ENCODE assay signal across 14 cellular contexts in the genomic region with DNA sequence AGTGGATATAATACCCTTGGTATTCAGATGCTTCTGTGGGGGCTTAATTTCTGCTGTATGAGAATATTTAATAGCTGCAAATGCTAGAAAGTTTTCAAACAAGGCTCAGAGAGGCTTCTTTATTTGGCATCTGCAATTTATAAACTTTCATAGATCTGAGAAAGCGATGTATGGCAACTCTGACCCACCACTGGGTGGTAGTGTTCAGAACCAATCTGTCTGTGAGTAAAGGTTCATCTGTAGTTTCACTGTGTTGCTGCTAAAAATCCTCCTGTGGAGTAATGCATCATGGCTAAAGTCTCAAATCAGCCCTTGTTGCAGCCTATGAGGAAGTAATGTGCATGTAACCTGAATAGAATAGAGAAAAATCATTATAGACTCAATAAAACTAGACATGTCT. TPM values are rescaled to one million over a fixed set of nuclear protein-coding genes. Genes with fewer than 3 reads are reported as not detected.
A peak's percentile ranks its signal among the peaks of the same experiment; 100 is the strongest.
DNase-seq lines count a peak whose midpoint lies in the region; ATAC-seq and TF ChIP-seq lines count a peak whose summit lies in the region.
"Had no signal": no experiment of that assay in that cellular context is flagged by ENCODE, and none has a peak within 500 bp of the region (broad histone marks: within the 10 kb centered on the region; RNA-seq: fewer than 3 reads in every experiment).

No MANE protein-coding gene starts in this region.

- POLR2A ChIA-PET in SK-N-SH (lab: Yijun Ruan, JAX) = no interaction called here

- ATAC-seq in SK-N-SH treated with all-trans-retinoic acid at 6 μM for 48 hours (no peak), GM18505 (IDR thresholded peaks at IDR 0.05; ENCODE audit: unreplicated experiment) (no peak)
- ATAC-seq: activated CD8-positive, alpha-beta T cell treated with anti-CD3 and anti-CD28 coated beads for 36 hours had no signal

- H3K4me3 ChIP-seq in SK-N-SH (ENCODE audit: low read depth in 2 of 2, low read length in 1 of 2) (no peak overlapping the region), OCI-LY1 (ENCODE audit: low read depth, low read length, poor library complexity, severe bottlenecking) (no peak overlapping the region), smooth muscle cell (no peak overlapping the region)
- H3K4me3 ChIP-seq: BLaER1, upper lobe of left lung had no signal

- H3K79me2 ChIP-seq in SK-N-SH (ENCODE audit: insufficient read depth) (no peaks in the 10 kb centered on the region), OCI-LY1 (ENCODE audit: insufficient read depth, low read length) (no peaks in the 10 kb centered on the region), smooth muscle cell (ENCODE audit: low read depth) (no peaks in the 10 kb centered on the region)

- no peak for TF ChIP-seq EP300 in SK-N-SH (IDR thresholded peaks at IDR 0.05; ENCODE audit: borderline replicate concordance in 1 of 2, low read depth in 1 of 2, low read length in 1 of 2)

- no peak for TF ChIP-seq POLR2A in GM18505 (IDR thresholded peaks at IDR 0.05; ENCODE audit: borderline replicate concordance, extremely low read depth, insufficient read depth, insufficient read length)

- H3K9me2 ChIP-seq in SK-N-SH (no peaks in the 10 kb centered on the region), OCI-LY1 (ENCODE audit: low read depth, low read length) (no peaks in the 10 kb centered on the region)

- H2AFZ ChIP-seq in SK-N-SH (ENCODE audit: low read depth) (no peak overlapping the region), OCI-LY1 (ENCODE audit: low read length) (no peak overlapping the region), smooth muscle cell (ENCODE audit: low read depth) (no peak overlapping the region)

- no peak overlapping the region for H3K27ac ChIP-seq in SK-N-SH (ENCODE audit: low read depth in 2 of 2, low read length in 1 of 2)
- H3K27ac ChIP-seq in OCI-LY1 (ENCODE audit: low read depth, low read length, poor library complexity, severe bottlenecking) = no peak overlapping the region
- no peak overlapping the region for H3K27ac ChIP-seq in smooth muscle cell (ENCODE audit: low read depth)
- H3K27ac ChIP-seq: BLaER1, HL-60, upper lobe of left lung had no signal

- TF ChIP-seq CTCF in SK-N-SH (IDR thresholded peaks at IDR 0.05) = no peak
- TF ChIP-seq CTCF in OCI-LY1 (IDR thresholded peaks at IDR 0.05; ENCODE audit: low read length) = 0 out of 2 replicates have a peak, but pooled peaks have one; percentile 14
- TF ChIP-seq CTCF in smooth muscle cell (IDR thresholded peaks at IDR 0.05; ENCODE audit: borderline replicate concordance, insufficient read depth, poor library complexity, severe bottlenecking) = peak; percentile 26

- no peaks in the 10 kb centered on the region for H4K20me1 ChIP-seq in SK-N-SH (ENCODE audit: insufficient read depth)
- no peaks in the 10 kb centered on the region for H4K20me1 ChIP-seq in OCI-LY1 (ENCODE audit: insufficient read depth, low read length)
- no peaks in the 10 kb centered on the region for H4K20me1 ChIP-seq in smooth muscle cell (ENCODE audit: low read depth)
- H4K20me1 ChIP-seq: BLaER1 had no signal

- H3K9ac ChIP-seq in SK-N-SH (no peak overlapping the region), OCI-LY1 (ENCODE audit: low read length) (no peak overlapping the region), smooth muscle cell (ENCODE audit: low read depth) (no peak overlapping the region)
- H3K9ac ChIP-seq: BLaER1 had no signal

- H3K4me2 ChIP-seq in SK-N-SH (no peak overlapping the region), OCI-LY1 (ENCODE audit: low read length) (no peak overlapping the region), smooth muscle cell (no peak overlapping the region)
- H3K4me2 ChIP-seq: BLaER1 had no signal

- H3K27me3 ChIP-seq in SK-N-SH (ENCODE audit: insufficient read depth) = no peaks in the 10 kb centered on the region
- 0 out of 2 replicates have a peak, but pooled peaks cover 5% of the 10 kb centered on the region for H3K27me3 ChIP-seq in OCI-LY1 (ENCODE audit: insufficient read depth, low read length)
- H3K27me3 ChIP-seq in smooth muscle cell (ENCODE audit: low read depth) = no peaks in the 10 kb centered on the region
- H3K27me3 ChIP-seq: BLaER1, upper lobe of left lung had no signal

- WGBS in SK-N-SH (ENCODE audit: low lambda C conversion rate) = 6% methylated on average over 1 of the region's 1 CpG
- WGBS in smooth muscle cell (ENCODE audit: low lambda C conversion rate) = 69% methylated on average over 1 of the region's 1 CpG

- peaks cover 0 to 8% of the 10 kb centered on the region in 2 experiments; a peak in 2 of 4 replicates for H3K4me1 ChIP-seq in SK-N-SH (ENCODE audit: control insufficient read depth in 1 of 2, insufficient read depth in 2 of 2, low read depth in 1 of 2, low read length in 1 of 2)
- H3K4me1 ChIP-seq in OCI-LY1 (ENCODE audit: insufficient read depth, low read length, severe bottlenecking) = no peaks in the 10 kb centered on the region
- H3K4me1 ChIP-seq in smooth muscle cell (ENCODE audit: low read depth) = no peaks in the 10 kb centered on the region
- H3K4me1 ChIP-seq: BLaER1, upper lobe of left lung had no signal

- CTCF ChIA-PET in SK-N-SH (lab: Yijun Ruan, JAX) = interaction anchor here (1.0 to 3.0 kb wide), 7 partner anchors 12 to 555 kb away, joined by 3 to 14 read pairs (median 3); no protein-coding TSS in a partner anchor

- H3K9me3 ChIP-seq in SK-N-SH (no peaks in the 10 kb centered on the region), OCI-LY1 (ENCODE audit: low read length) (no peaks in the 10 kb centered on the region), smooth muscle cell (replicated peaks; ENCODE audit: low read depth) (no peaks in the 10 kb centered on the region)
- H3K9me3 ChIP-seq: BLaER1, upper lobe of left lung had no signal

- DNase-seq in SK-N-SH (peak; percentile 36), fibroblast of peridontal ligament (ENCODE audit: extremely low read depth) (peak; percentile 21), smooth muscle cell (lab: John Stamatoyannopoulos, UW; ENCODE audit: unreplicated experiment) (no peak), midbrain (lab: John Stamatoyannopoulos, UW) (no peak), C1 segment of cervical spinal cord (lab: John Stamatoyannopoulos, UW) (no peak)
- DNase-seq: activated CD8-positive, alpha-beta T cell treated with anti-CD3 and anti-CD28 coated beads for 36 hours; NCI-H2029 treated with DMSO at 0.1 percent for 48 hours; occipital lobe; upper lobe of left lung had no signal

- H3F3A ChIP-seq in SK-N-SH (replicated peaks; ENCODE audit: insufficient read depth) = no peaks in the 10 kb centered on the region
- no peaks in the 10 kb centered on the region for H3F3A ChIP-seq in OCI-LY1 (ENCODE audit: insufficient read depth, low read length)
- H3F3A ChIP-seq in smooth muscle cell (ENCODE audit: low read depth) = no peaks in the 10 kb centered on the region

- peak; percentile 62 for TF ChIP-seq RAD21 in SK-N-SH (IDR thresholded peaks at IDR 0.05; ENCODE audit: low read length)

- H3K36me3 ChIP-seq in SK-N-SH (replicated peaks in 1 of 2; ENCODE audit: control insufficient read depth in 1 of 2, insufficient read depth in 2 of 2, low read length in 1 of 2) (no peaks in the 10 kb centered on the region), OCI-LY1 (ENCODE audit: insufficient read depth, low read length) (no peaks in the 10 kb centered on the region), smooth muscle cell (ENCODE audit: low read depth) (no peaks in the 10 kb centered on the region)
- H3K36me3 ChIP-seq: BLaER1, upper lobe of left lung had no signal

TF ChIP-seq in SK-N-SH, 30 proteins besides CTCF, POLR2A, EP300 and RAD21 (continues in another document):
- TF ChIP-seq FOSL2 (IDR thresholded peaks at IDR 0.05; ENCODE audit: borderline replicate concordance, low read depth) = no peak
- TF ChIP-seq SMC3 (IDR thresholded peaks at IDR 0.05; ENCODE audit: low read depth, low read length) = peak; percentile 34; the same call in 1 of the 2 replicates
- no peak for TF ChIP-seq SIN3A (IDR thresholded peaks at IDR 0.05; ENCODE audit: borderline replicate concordance, low read depth, low read length)
- no peak for TF ChIP-seq FOXJ3 (CRISPR knock-in tag; IDR thresholded peaks at IDR 0.05)

TF ChIP-seq in SK-N-SH treated with all-trans-retinoic acid at 6 μM for 48 hours, 23 proteins besides CTCF, POLR2A, EP300 and RAD21 (continues in another document):
- TF ChIP-seq TOX (CRISPR knock-in tag; IDR thresholded peaks at IDR 0.05; ENCODE audit: borderline replicate concordance) = no peak
- no peak for TF ChIP-seq CSDC2 (CRISPR knock-in tag; IDR thresholded peaks at IDR 0.05)
- TF ChIP-seq ZFP30 (CRISPR knock-in tag; IDR thresholded peaks at IDR 0.05) = no peak
- TF ChIP-seq GLIS3 (CRISPR knock-in tag; IDR thresholded peaks at IDR 0.05) = no peak
- TF ChIP-seq, protein P1, sequence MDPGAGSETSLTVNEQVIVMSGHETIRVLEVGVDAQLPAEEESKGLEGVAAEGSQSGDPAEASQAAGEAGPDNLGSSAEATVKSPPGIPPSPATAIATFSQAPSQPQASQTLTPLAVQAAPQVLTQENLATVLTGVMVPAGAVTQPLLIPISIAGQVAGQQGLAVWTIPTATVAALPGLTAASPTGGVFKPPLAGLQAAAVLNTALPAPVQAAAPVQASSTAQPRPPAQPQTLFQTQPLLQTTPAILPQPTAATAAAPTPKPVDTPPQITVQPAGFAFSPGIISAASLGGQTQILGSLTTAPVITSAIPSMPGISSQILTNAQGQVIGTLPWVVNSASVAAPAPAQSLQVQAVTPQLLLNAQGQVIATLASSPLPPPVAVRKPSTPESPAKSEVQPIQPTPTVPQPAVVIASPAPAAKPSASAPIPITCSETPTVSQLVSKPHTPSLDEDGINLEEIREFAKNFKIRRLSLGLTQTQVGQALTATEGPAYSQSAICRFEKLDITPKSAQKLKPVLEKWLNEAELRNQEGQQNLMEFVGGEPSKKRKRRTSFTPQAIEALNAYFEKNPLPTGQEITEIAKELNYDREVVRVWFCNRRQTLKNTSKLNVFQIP (CRISPR knock-in tag; IDR thresholded peaks at IDR 0.05; ENCODE audit: borderline replicate concordance, low read depth) = no peak
- no peak for TF ChIP-seq ZNF70 (CRISPR knock-in tag; IDR thresholded peaks at IDR 0.05)
- TF ChIP-seq ZNF8 (CRISPR knock-in tag; IDR thresholded peaks at IDR 0.05) = no peak
- no peak for TF ChIP-seq ISL1 (CRISPR knock-in tag; IDR thresholded peaks at IDR 0.05)
- no peak for TF ChIP-seq CREB5 (CRISPR knock-in tag; IDR thresholded peaks at IDR 0.05; ENCODE audit: low read depth)

RNA-seq across cellular contexts. Expression of gene CLSTN2, which starts 47.4 kb away (rescaled TPM):
- 0.02 and 0.03 TPM in 2 replicates for polyA plus RNA-seq in SK-N-SH (2012; rRNA removed)
- 0.01 and 0.03 TPM in 2 replicates for polyA plus RNA-seq in SK-N-SH (2012; cell fraction: cytosol; rRNA removed)
- 0.01 and 0.05 TPM in 2 replicates for polyA plus RNA-seq in SK-N-SH (2012; cell fraction: nucleus; rRNA removed)
- 0.85 and 1.5 TPM in 2 replicates for total RNA-seq in smooth muscle cell
- 0.91 and 1.9 TPM in 2 replicates for polyA plus RNA-seq in smooth muscle cell
- total RNA-seq: activated CD8-positive, alpha-beta T cell treated with anti-CD3 and anti-CD28 coated beads for 36 hours had no signal

Comparison
In these comparisons a context has a peak if more than half of its experiments do, and no peak if none do; other contexts are left out.
1. DNase-seq: peak in SK-N-SH (single experiment) and fibroblast of peridontal ligament (single experiment); none in smooth muscle cell (single experiment), midbrain (single experiment) and C1 segment of cervical spinal cord (0 of 14).